Comparison of ENCODE assay signal across 13 cellular contexts in the genomic region with DNA sequence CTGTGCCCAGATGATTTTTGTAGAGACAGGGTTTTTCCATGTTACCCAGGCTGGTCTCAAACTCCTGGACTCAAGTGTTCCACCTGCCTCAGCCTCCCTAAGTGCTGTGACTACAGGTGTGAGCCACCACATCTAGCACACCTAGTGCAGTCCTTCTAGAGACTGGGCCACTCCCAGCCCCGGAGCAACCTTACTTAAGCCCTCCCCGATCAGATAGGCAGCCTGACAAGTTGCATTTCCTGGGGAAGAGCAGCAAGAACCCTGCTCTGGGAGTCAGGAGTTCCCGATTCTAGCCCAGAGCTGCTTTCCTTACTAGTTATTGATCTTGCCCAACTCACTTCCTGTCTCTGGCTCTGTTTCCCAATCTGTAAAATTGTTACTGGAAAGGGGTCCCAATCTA.
"Had no signal": no experiment of that assay in that cellular context is flagged by ENCODE, and none has a peak within 500 bp of the region (broad histone marks: within the 10 kb centered on the region; RNA-seq: fewer than 3 reads in every experiment).

No MANE protein-coding gene starts in this region.

- H3K4me1 ChIP-seq: breast epithelium had no signal

- H3K9me3 ChIP-seq: breast epithelium, heart left ventricle, left lung, tibial nerve had no signal

- H3K4me3 ChIP-seq: breast epithelium, heart left ventricle, left lung, smooth muscle cell, tibial nerve had no signal

- H3K36me3 ChIP-seq: breast epithelium, heart left ventricle, left lung, tibial nerve had no signal

- H3K4me3 Mint-ChIP-seq: activated CD4-positive, alpha-beta T cell treated with anti-CD3 and anti-CD28 coated beads for 36 hours; activated T-helper 17 cell treated with anti-CD3 and anti-CD28 coated beads, Interleukin-2, amount 50 U/mL, for 72 hours; memory B cell had no signal

- H3K27ac Mint-ChIP-seq: activated CD4-positive, alpha-beta T cell treated with anti-CD3 and anti-CD28 coated beads for 36 hours; activated T-helper 17 cell treated with anti-CD3 and anti-CD28 coated beads, Interleukin-2, amount 50 U/mL, for 72 hours; memory B cell; stimulated activated effector memory CD8-positive, alpha-beta T cell treated with anti-CD3 and anti-CD28 coated beads, Interleukin-12 subunit alpha, Interleukin-12 subunit beta, amount 100 ng/mL, for 72 hours had no signal

- H3K27me3 ChIP-seq: breast epithelium, heart left ventricle, left lung, tibial nerve had no signal

- H3K27ac ChIP-seq: heart left ventricle, left lung, tibial nerve had no signal

- H3K9me3 Mint-ChIP-seq: activated T-helper 17 cell treated with anti-CD3 and anti-CD28 coated beads, Interleukin-2, amount 50 U/mL, for 72 hours; memory B cell; stimulated activated effector memory CD8-positive, alpha-beta T cell treated with anti-CD3 and anti-CD28 coated beads, Interleukin-12 subunit alpha, Interleukin-12 subunit beta, amount 100 ng/mL, for 72 hours had no signal

- H3K27me3 Mint-ChIP-seq: activated CD4-positive, alpha-beta T cell treated with anti-CD3 and anti-CD28 coated beads for 36 hours; activated T-helper 17 cell treated with anti-CD3 and anti-CD28 coated beads, Interleukin-2, amount 50 U/mL, for 72 hours had no signal

- H3K4me2 ChIP-seq: smooth muscle cell had no signal

- DNase-seq: activated CD4-positive, alpha-beta T cell treated with anti-CD3 and anti-CD28 coated beads for 36 hours; activated naive CD4-positive, alpha-beta T cell treated with anti-CD3 and anti-CD28 coated beads, Interleukin-2, amount 50 U/mL, for 16 hours; foreskin melanocyte; left lung; posterior cingulate gyrus; T-helper 9 cell had no signal

- H3K36me3 Mint-ChIP-seq: memory B cell; stimulated activated effector memory CD8-positive, alpha-beta T cell treated with anti-CD3 and anti-CD28 coated beads, Interleukin-12 subunit alpha, Interleukin-12 subunit beta, amount 100 ng/mL, for 72 hours had no signal

- ATAC-seq: activated CD4-positive, alpha-beta T cell treated with anti-CD3 and anti-CD28 coated beads for 36 hours; activated T-helper 17 cell treated with anti-CD3 and anti-CD28 coated beads, Interleukin-2, amount 50 U/mL, for 72 hours; heart left ventricle; left lung; stimulated activated effector memory CD8-positive, alpha-beta T cell treated with anti-CD3 and anti-CD28 coated beads, Interleukin-12 subunit alpha, Interleukin-12 subunit beta, amount 100 ng/mL, for 72 hours had no signal
